ENCODE assay signal across 18 cellular contexts in genomic region chr1:107926436-107927080, GRCh38. TPM values are rescaled to one million over a fixed set of nuclear protein-coding genes. Genes with fewer than 3 reads are reported as not detected.
DNase-seq lines count a peak whose midpoint lies in the region; ATAC-seq, FAIRE-seq and TF ChIP-seq lines count a peak whose summit lies in the region.
"Had no signal": no experiment of that assay in that cellular context is flagged by ENCODE, and none has a peak within 500 bp of the region (broad histone marks: within the 10 kb centered on the region; RNA-seq: fewer than 3 reads in every experiment).

No MANE protein-coding gene starts in this region.

- no peak overlapping the region for H3K4me2 ChIP-seq in GM12878 (ENCODE audit: control insufficient read depth, insufficient read depth)
- H3K4me2 ChIP-seq: SK-N-SH had no signal

- no peak overlapping the region for H3K4me3 ChIP-seq in breast epithelium
- H3K4me3 ChIP-seq in GM12878: no peak overlapping the region
- H3K4me3 ChIP-seq: ascending aorta had no signal

- no peaks in the 10 kb centered on the region for H4K20me1 ChIP-seq in GM12878 (ENCODE audit: control insufficient read depth, insufficient read depth)

- H3K4me3 Mint-ChIP-seq in MCF 10A (ENCODE audit: unreplicated experiment): no peak overlapping the region
- H3K4me3 Mint-ChIP-seq: activated T-cell treated with anti-CD3 and anti-CD28 coated beads, Interleukin-2, amount 50 U/mL, for 4 hours had no signal

- TF ChIP-seq RAD21 in GM12878 (IDR thresholded peaks at IDR 0.05; ENCODE audit: insufficient read depth, low read depth, low read length): no peak

- CTCF ChIA-PET in MCF 10A (lab: Yijun Ruan, JAX) (interaction anchor here (0.6 kb wide), 1 partner anchor 1832 kb away, joined by 4 read pairs; no protein-coding TSS in a partner anchor), GM12878 (lab: Yijun Ruan, JAX) (interaction anchor here (0.9 kb wide), 1 partner anchor 13 kb away, joined by 3 read pairs; no protein-coding TSS in a partner anchor)

- H3K4me1 ChIP-seq in breast epithelium (no peaks in the 10 kb centered on the region), GM12878 (ENCODE audit: control insufficient read depth, insufficient read depth, low read length) (peaks cover 7% of the 10 kb centered on the region)
- H3K4me1 ChIP-seq: ascending aorta had no signal

- no peak overlapping the region for H3K27ac ChIP-seq in breast epithelium
- H3K27ac ChIP-seq in GM12878 (ENCODE audit: control insufficient read depth, insufficient read depth): no peak overlapping the region
- H3K27ac ChIP-seq: ascending aorta had no signal

- intact Hi-C loops in MCF 10A (cut with micrococcal nuclease): no loop called here
- intact Hi-C loops in breast epithelium (cut with DNase I; ENCODE audit: low total_unique reads): no loop called here
- intact Hi-C loops in GM12878 (cut with micrococcal nuclease; ENCODE audit: unreplicated experiment): no loop called here
- intact Hi-C loops in posterior vena cava (cut with DNase I): no loop called here

- RAD21 ChIA-PET in GM12878 (lab: Charles Lee; ENCODE audit: unreplicated experiment): no interaction called here

- H3K9ac ChIP-seq in GM12878 (ENCODE audit: control insufficient read depth, insufficient read depth, low read length): no peak overlapping the region
- H3K9ac ChIP-seq: SK-N-SH had no signal

- in situ Hi-C loops in GM12878 (cut with MboI): no loop called here

- POLR2A ChIA-PET in MCF 10A (lab: Yijun Ruan, JAX) (no interaction called here), GM12878 (lab: Charles Lee) (no interaction called here)

- peaks cover 8% of the 10 kb centered on the region for H3K4me1 Mint-ChIP-seq in MCF 10A (ENCODE audit: insufficient read depth, unreplicated experiment)

- TF ChIP-seq POLR2A in breast epithelium (IDR thresholded peaks at IDR 0.05): no peak
- no peak for TF ChIP-seq POLR2A in GM12878 (IDR thresholded peaks at IDR 0.05; ENCODE audit: low read depth, low read length)

- no peaks in the 10 kb centered on the region for H3K79me2 ChIP-seq in GM12878 (ENCODE audit: control insufficient read depth, insufficient read depth, low read length)

- WGBS in GM12878 (ENCODE audit: insufficient coverage, insufficient replicate concordance, low lambda C conversion rate, missing lambda C conversion rate): 72% methylated on average over 3 of the region's 3 CpGs

- DNase-seq in MCF 10A (ENCODE audit: unreplicated experiment) (peak; percentile 65), breast epithelium (ENCODE audit: low spot score in 2 of 2) (no peak), MV-4-11 (lab: John Stamatoyannopoulos, UW) (peak; percentile 54), GM12878 (ENCODE audit: low read depth, low spot score) (no peak), dermis blood vessel endothelial cell (no peak), posterior vena cava (ENCODE audit: low spot score) (no peak)
- DNase-seq: activated T-cell treated with anti-CD3 and anti-CD28 coated beads, Interleukin-2, amount 50 U/mL, for 4 hours; effector memory CD8-positive, alpha-beta T cell; NCI-H1048; NCI-H526; SK-N-SH; stimulated activated CD4-positive, alpha-beta T cell treated with anti-CD3 and anti-CD28 coated beads, Interleukin-4, amount 100 ng/mL, for 1 hour had no signal

- no TSS peak for BruUV-seq in MCF 10A (replicated peaks; lab: Mats Ljungman, UMichigan)
- no TSS peak for BruUV-seq in GM12878 (replicated peaks; lab: Mats Ljungman, UMichigan)

- no peak overlapping the region for H2AFZ ChIP-seq in GM12878 (ENCODE audit: control insufficient read depth, low read depth, low read length)

- SMC1A ChIA-PET in GM12878 (lab: Charles Lee; ENCODE audit: uncharacterized antibody, unreplicated experiment): no interaction called here

- no peaks in the 10 kb centered on the region for H3K9me3 Mint-ChIP-seq in MCF 10A (ENCODE audit: unreplicated experiment)
- H3K9me3 Mint-ChIP-seq: activated T-cell treated with anti-CD3 and anti-CD28 coated beads, Interleukin-2, amount 50 U/mL, for 4 hours; effector memory CD8-positive, alpha-beta T cell had no signal

- no peak overlapping the region for H3K27ac Mint-ChIP-seq in MCF 10A (ENCODE audit: low read depth, unreplicated experiment)

- H3K27me3 Mint-ChIP-seq in MCF 10A (ENCODE audit: insufficient read depth, unreplicated experiment): no peaks in the 10 kb centered on the region
- H3K27me3 Mint-ChIP-seq: effector memory CD8-positive, alpha-beta T cell had no signal

- no peaks in the 10 kb centered on the region for H3K36me3 Mint-ChIP-seq in MCF 10A (ENCODE audit: insufficient read depth, unreplicated experiment)

- H3K9me3 ChIP-seq in breast epithelium: no peaks in the 10 kb centered on the region
- no peaks in the 10 kb centered on the region for H3K9me3 ChIP-seq in GM12878 (replicated peaks; ENCODE audit: control insufficient read depth, insufficient read depth, low read length)
- H3K9me3 ChIP-seq: ascending aorta, SK-N-SH had no signal

- no peaks in the 10 kb centered on the region for H3K27me3 ChIP-seq in breast epithelium
- H3K27me3 ChIP-seq in GM12878 (replicated peaks in 1 of 2; ENCODE audit: control insufficient read depth in 2 of 2, insufficient read depth in 2 of 2, low read length in 1 of 2): no peaks in the 10 kb centered on the region
- H3K27me3 ChIP-seq: ascending aorta had no signal

- FAIRE-seq in GM12878 (lab: Jason Lieb, UNC): no peak
- FAIRE-seq: frontal cortex, H54, islet of Langerhans had no signal

- peak; percentile 62 for ATAC-seq in GM12878
- ATAC-seq in HG03571 (IDR thresholded peaks at IDR 0.05; ENCODE audit: unreplicated experiment): no peak
- no peak for ATAC-seq in HG03139 (IDR thresholded peaks at IDR 0.05; ENCODE audit: unreplicated experiment)
- ATAC-seq: activated T-cell treated with anti-CD3 and anti-CD28 coated beads, Interleukin-2, amount 50 U/mL, for 4 hours; effector memory CD8-positive, alpha-beta T cell had no signal

- TF ChIP-seq CTCF in MCF 10A (IDR thresholded peaks at IDR 0.05; ENCODE audit: unreplicated experiment) (no peak), breast epithelium (IDR thresholded peaks at IDR 0.05) (no peak), GM12878 (IDR thresholded peaks at IDR 0.05 in 2 of 3, conservative IDR thresholded peaks at IDR 0.05 in 1 of 3; ENCODE audit: control insufficient read depth in 2 of 3, extremely low read depth in 1 of 3, insufficient read depth in 1 of 3, low read depth in 3 of 3, low read length in 3 of 3) (no peak)

- no peak for TF ChIP-seq EP300 in GM12878 (IDR thresholded peaks at IDR 0.05; ENCODE audit: borderline replicate concordance in 1 of 2, control insufficient read depth in 1 of 2, low read depth in 2 of 2, low read length in 2 of 2)

- no peaks in the 10 kb centered on the region for H3K36me3 ChIP-seq in breast epithelium
- no peaks in the 10 kb centered on the region for H3K36me3 ChIP-seq in GM12878 (ENCODE audit: control insufficient read depth in 2 of 2, insufficient read depth in 2 of 2, low read length in 1 of 2)
- H3K36me3 ChIP-seq: ascending aorta had no signal

TF ChIP-seq in GM12878, 131 proteins besides CTCF, POLR2A, EP300 and RAD21 (continues in another document):
- TF ChIP-seq, protein P1, sequence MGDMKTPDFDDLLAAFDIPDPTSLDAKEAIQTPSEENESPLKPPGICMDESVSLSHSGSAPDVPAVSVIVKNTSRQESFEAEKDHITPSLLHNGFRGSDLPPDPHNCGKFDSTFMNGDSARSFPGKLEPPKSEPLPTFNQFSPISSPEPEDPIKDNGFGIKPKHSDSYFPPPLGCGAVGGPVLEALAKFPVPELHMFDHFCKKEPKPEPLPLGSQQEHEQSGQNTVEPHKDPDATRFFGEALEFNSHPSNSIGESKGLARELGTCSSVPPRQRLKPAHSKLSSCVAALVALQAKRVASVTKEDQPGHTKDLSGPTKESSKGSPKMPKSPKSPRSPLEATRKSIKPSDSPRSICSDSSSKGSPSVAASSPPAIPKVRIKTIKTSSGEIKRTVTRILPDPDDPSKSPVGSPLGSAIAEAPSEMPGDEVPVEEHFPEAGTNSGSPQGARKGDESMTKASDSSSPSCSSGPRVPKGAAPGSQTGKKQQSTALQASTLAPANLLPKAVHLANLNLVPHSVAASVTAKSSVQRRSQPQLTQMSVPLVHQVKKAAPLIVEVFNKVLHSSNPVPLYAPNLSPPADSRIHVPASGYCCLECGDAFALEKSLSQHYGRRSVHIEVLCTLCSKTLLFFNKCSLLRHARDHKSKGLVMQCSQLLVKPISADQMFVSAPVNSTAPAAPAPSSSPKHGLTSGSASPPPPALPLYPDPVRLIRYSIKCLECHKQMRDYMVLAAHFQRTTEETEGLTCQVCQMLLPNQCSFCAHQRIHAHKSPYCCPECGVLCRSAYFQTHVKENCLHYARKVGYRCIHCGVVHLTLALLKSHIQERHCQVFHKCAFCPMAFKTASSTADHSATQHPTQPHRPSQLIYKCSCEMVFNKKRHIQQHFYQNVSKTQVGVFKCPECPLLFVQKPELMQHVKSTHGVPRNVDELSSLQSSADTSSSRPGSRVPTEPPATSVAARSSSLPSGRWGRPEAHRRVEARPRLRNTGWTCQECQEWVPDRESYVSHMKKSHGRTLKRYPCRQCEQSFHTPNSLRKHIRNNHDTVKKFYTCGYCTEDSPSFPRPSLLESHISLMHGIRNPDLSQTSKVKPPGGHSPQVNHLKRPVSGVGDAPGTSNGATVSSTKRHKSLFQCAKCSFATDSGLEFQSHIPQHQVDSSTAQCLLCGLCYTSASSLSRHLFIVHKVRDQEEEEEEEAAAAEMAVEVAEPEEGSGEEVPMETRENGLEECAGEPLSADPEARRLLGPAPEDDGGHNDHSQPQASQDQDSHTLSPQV (IDR thresholded peaks at IDR 0.05): no peak

RNA-seq across cellular contexts. Expression of gene VAV3, which starts 38.4 kb away (rescaled TPM):
- total RNA-seq in MCF 10A (2022) (2.0 and 3.0 TPM in 2 replicates), breast epithelium (100 to 1,000 TPM in 2 of 3 donors, 1 to 10 TPM in 1; 8.0 to 153 (median 113) TPM), GM12878 (2014; rRNA removed) (3.2 and 4.3 TPM in 2 replicates), GM12878 (2014; rRNA removed; fragmentation: Illumina TruSeq; extraction: Trizol) (5.5 and 6.4 TPM in 2 replicates), GM12878 (2021) (4.7 and 5.3 TPM in 2 replicates), dermis blood vessel endothelial cell (57.0 and 63.2 TPM in 2 replicates), posterior vena cava (1 to 10 TPM; 7.3 to 7.9 TPM)
- 35.3 and 39.2 TPM in 2 replicates for total RNA-seq in GM12878 (2013; cell fraction: nucleolus; rRNA removed)
- 0.49 TPM for polyA plus RNA-seq in GM12878 (2011; ENCODE audit: low read depth)
- polyA plus RNA-seq in GM12878 (2011; rRNA removed) (3.5 and 4.8 TPM in 2 replicates), GM12878 (2014; fragmentation: Illumina TruSeq; extraction: Trizol) (4.1 and 5.6 TPM in 2 replicates), GM12878 (2014; fragmentation: Nextera tagmentation; extraction: Ambion mirVana) (1 to 10 TPM; 1.3 TPM), GM12878 (2014; rRNA removed) (2.2 and 2.5 TPM in 2 replicates), GM12878 (2016; fragmentation: Nextera tagmentation; extraction: Ambion mirVana) (1 to 10 TPM in 1 of 2 experiments, under 1 TPM in 1; 0.84 to 4.3 TPM)
- 1.6 TPM in 2 replicates for polyA plus RNA-seq in GM12878 (2011; cell fraction: cytosol; rRNA removed)
- 2.5 and 3.5 TPM in 2 replicates for polyA plus RNA-seq in GM12878 (2011; cell fraction: nucleus; rRNA removed)
- polyA plus RNA-seq in GM12878 (2012): 0.60 and 1.3 TPM in 2 replicates
- polyA minus RNA-seq in GM12878 (2011; rRNA and poly(A)+ RNA removed): 3.5 and 5.6 TPM in 2 replicates
- polyA minus RNA-seq in GM12878 (2011; cell fraction: cytosol; rRNA and poly(A)+ RNA removed): 2.1 and 2.8 TPM in 2 replicates
- polyA minus RNA-seq in GM12878 (2011; cell fraction: nucleus; rRNA and poly(A)+ RNA removed): 8.3 and 16.7 TPM in 2 replicates
- polyA plus RNA-seq: SK-N-SH had no signal

Comparison
In these comparisons a context has a peak if more than half of its experiments do, and no peak if none do; other contexts are left out.
1. DNase-seq: peak in MCF 10A (single experiment) and MV-4-11 (single experiment); none in breast epithelium (0 of 2), GM12878 (single experiment), dermis blood vessel endothelial cell (single experiment) and posterior vena cava (single experiment).